ENCODE assay signal across 10 cellular contexts in the genomic region with DNA sequence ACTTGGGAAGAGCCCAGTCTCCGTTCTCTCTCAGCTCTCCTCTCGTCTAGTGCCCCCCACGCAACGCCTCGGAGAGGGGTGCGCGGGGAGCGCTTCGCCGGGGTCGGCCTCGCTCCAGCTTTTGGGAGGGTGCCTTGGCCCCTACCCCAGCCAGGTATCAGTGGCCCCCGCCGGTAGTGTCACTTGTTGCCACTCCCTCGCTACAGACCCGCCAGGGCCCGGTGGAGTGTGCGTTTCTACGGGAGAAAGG. TPM values are rescaled to one million over a fixed set of nuclear protein-coding genes. Genes with fewer than 3 reads are reported as not detected.
DNase-seq lines count a peak whose midpoint lies in the region; TF ChIP-seq lines count a peak whose summit lies in the region.
"Had no signal": no experiment of that assay in that cellular context is flagged by ENCODE, and none has a peak within 500 bp of the region (broad histone marks: within the 10 kb centered on the region; RNA-seq: fewer than 3 reads in every experiment).

No MANE protein-coding gene starts in this region.

- no peak overlapping the region for H2BK5ac ChIP-seq in mesenchymal stem cell (ENCODE audit: low read depth, low read length, poor library complexity, severe bottlenecking)

- WGBS in mesenchymal stem cell = under 1% methylated on average over 19 of the region's 19 CpGs
- WGBS in suprapubic skin = 1% methylated on average over 12 of the region's 19 CpGs

- H3K4ac ChIP-seq in mesenchymal stem cell (ENCODE audit: low read depth in 1 of 2, low read length in 2 of 2) = peak overlapping the region; percentile 90 to 99

- H3K27ac ChIP-seq in coronary artery = peak overlapping the region; percentile 96 to 99
- peak overlapping the region; percentile 52 for H3K27ac ChIP-seq in mesenchymal stem cell (ENCODE audit: low read length, poor library complexity, severe bottlenecking)
- H3K27ac ChIP-seq in suprapubic skin = peak overlapping the region; percentile 88

- H4K91ac ChIP-seq in mesenchymal stem cell (ENCODE audit: low read length) = peak overlapping the region; percentile 93

- H3K4me1 ChIP-seq in NT2/D1 (ENCODE audit: insufficient read depth, insufficient read length) (no peaks in the 10 kb centered on the region), mesenchymal stem cell (ENCODE audit: control insufficient read depth, insufficient read depth, low read depth, low read length) (peaks cover 12% of the 10 kb centered on the region), suprapubic skin (peaks cover 39% of the 10 kb centered on the region)

- H3K27me3 ChIP-seq in NT2/D1 (ENCODE audit: insufficient read depth, insufficient read length) = peaks cover 68% of the 10 kb centered on the region
- H3K27me3 ChIP-seq in mesenchymal stem cell (ENCODE audit: control insufficient read depth in 1 of 2, insufficient read depth in 1 of 2, low read length in 2 of 2) = no peaks in the 10 kb centered on the region
- peaks cover 43% of the 10 kb centered on the region for H3K27me3 ChIP-seq in suprapubic skin

- H3K36me3 ChIP-seq in NT2/D1 (ENCODE audit: insufficient read depth, insufficient read length, low read length) = peaks cover 4% of the 10 kb centered on the region
- H3K36me3 ChIP-seq in mesenchymal stem cell (ENCODE audit: control insufficient read depth in 1 of 2, insufficient read depth in 2 of 2, low read depth in 1 of 2, low read length in 2 of 2) = peaks cover 0 to 9% of the 10 kb centered on the region in 2 experiments
- no peaks in the 10 kb centered on the region for H3K36me3 ChIP-seq in suprapubic skin

- peak overlapping the region; percentile 88 to 99 for H3K14ac ChIP-seq in mesenchymal stem cell (ENCODE audit: low read length in 2 of 2)

- no peak overlapping the region for H2AK5ac ChIP-seq in mesenchymal stem cell (ENCODE audit: low read length, severe bottlenecking)

- peak overlapping the region; percentile 88 for H2BK120ac ChIP-seq in mesenchymal stem cell (ENCODE audit: low read depth, low read length)

- H3K4me3 ChIP-seq in NT2/D1 (ENCODE audit: insufficient read length, low read depth) (peak overlapping the region; percentile 66), coronary artery (peak overlapping the region; percentile 94), mesenchymal stem cell (ENCODE audit: insufficient read depth in 1 of 2, low read depth in 1 of 2, low read length in 2 of 2) (peak overlapping the region; percentile 81 to 92), suprapubic skin (peak overlapping the region; percentile 69)

- H3K23ac ChIP-seq in mesenchymal stem cell (ENCODE audit: low read length in 2 of 2) = peak overlapping the region in 1 of 2 experiments; percentile 100

- TF ChIP-seq POLR2A in suprapubic skin (IDR thresholded peaks at IDR 0.05) = no peak

- peak overlapping the region; percentile 99 to 100 for H3K18ac ChIP-seq in mesenchymal stem cell (ENCODE audit: low read depth in 1 of 2, low read length in 2 of 2)

- H2BK12ac ChIP-seq in mesenchymal stem cell (ENCODE audit: low read length in 2 of 2) = peak overlapping the region; percentile 70 to 95

- H3K9me3 ChIP-seq in NT2/D1 (ENCODE audit: insufficient read depth, low read length) (no peaks in the 10 kb centered on the region), mesenchymal stem cell (ENCODE audit: control insufficient read depth, low read length) (no peaks in the 10 kb centered on the region), suprapubic skin (no peaks in the 10 kb centered on the region)

- H3K4me2 ChIP-seq in mesenchymal stem cell (ENCODE audit: low read length, poor library complexity, severe bottlenecking) = peak overlapping the region; percentile 97

- DNase-seq in NT2/D1 (ENCODE audit: low read depth, low spot score) (no peak), coronary artery (ENCODE audit: low spot score) (peak; percentile 79), mesenchymal stem cell (no peak), suprapubic skin (ENCODE audit: low spot score in 2 of 2) (no peak), NCI-H2107 treated with DMSO at 0.1 percent for 48 hours (lab: John Stamatoyannopoulos, UW; ENCODE audit: unreplicated experiment) (no peak), epidermal melanocyte (ENCODE audit: insufficient read length, low spot score) (no peak), EL (no peak)
- DNase-seq in NK-92 treated with Interleukin-12 subunit alpha and Interleukin-12 subunit beta, amount 100 ng/mL, for 24 hours (lab: John Stamatoyannopoulos, UW) = no peak
- DNase-seq: activated T-cell treated with anti-CD3 and anti-CD28 coated beads for 4 hours, GDM1 had no signal

- peak overlapping the region; percentile 95 for H2BK15ac ChIP-seq in mesenchymal stem cell (ENCODE audit: low read depth, poor library complexity, severe bottlenecking)

- TF ChIP-seq EP300 in suprapubic skin (IDR thresholded peaks at IDR 0.05) = no peak

- peak overlapping the region; percentile 39 for H2AFZ ChIP-seq in mesenchymal stem cell (ENCODE audit: low read depth, low read length)

- H4K8ac ChIP-seq in mesenchymal stem cell (ENCODE audit: low read length) = peak overlapping the region; percentile 39

- H3K9ac ChIP-seq in NT2/D1 (ENCODE audit: insufficient read length, low read depth) (peak overlapping the region; percentile 65), mesenchymal stem cell (ENCODE audit: low read length) (peak overlapping the region; percentile 93)

- no peak for TF ChIP-seq CTCF in coronary artery (IDR thresholded peaks at IDR 0.05)
- TF ChIP-seq CTCF in suprapubic skin (IDR thresholded peaks at IDR 0.05) = no peak

- H3K79me1 ChIP-seq in mesenchymal stem cell (replicated peaks; ENCODE audit: low read length, poor library complexity, severe bottlenecking) = peaks cover 9% of the 10 kb centered on the region

RNA-seq across cellular contexts. Expression of gene CDH11, which starts 0.8 kb away (rescaled TPM):
- polyA plus RNA-seq in mesenchymal stem cell (2013, experiment 1 of 2) = 237 TPM
- polyA plus RNA-seq in mesenchymal stem cell (2013, experiment 2 of 2) = 227 TPM
- total RNA-seq in suprapubic skin = 10 to 100 TPM; 10.3 to 41.4 (median 25.8) TPM
